9 cellular contexts compared by ENCODE assay signal in genomic region chr14:35331605-35332516, GRCh38. TPM values are rescaled to one million over a fixed set of nuclear protein-coding genes. Genes with fewer than 3 reads are reported as not detected.
A peak's percentile ranks its signal among the peaks of the same experiment; 100 is the strongest.
DNase-seq lines count a peak whose midpoint lies in the region; ATAC-seq and TF ChIP-seq lines count a peak whose summit lies in the region.
"Had no signal": no experiment of that assay in that cellular context is flagged by ENCODE, and none has a peak within 500 bp of the region (broad histone marks: within the 10 kb centered on the region; RNA-seq: fewer than 3 reads in every experiment).

No MANE protein-coding gene starts in this region.

- H3K79me1 ChIP-seq in H9 (ENCODE audit: insufficient read depth, low read depth, low read length, poor library complexity, severe bottlenecking) = no peaks in the 10 kb centered on the region

- H3T11ph ChIP-seq in H9 (ENCODE audit: low read length) = no peak overlapping the region

- no peak overlapping the region for H3K4me3 ChIP-seq in fibroblast of pulmonary artery (replicated peaks; ENCODE audit: low read depth, low read length)

- no peak overlapping the region for H2BK12ac ChIP-seq in H9 (ENCODE audit: insufficient read length, low read depth, low read length)

- H4K8ac ChIP-seq in H9 (replicated peaks; ENCODE audit: insufficient read length, low read depth, low read length) = no peak overlapping the region

- H3K9me3 Mint-ChIP-seq in H9 = no peaks in the 10 kb centered on the region
- H3K9me3 Mint-ChIP-seq in stimulated activated effector memory CD8-positive, alpha-beta T cell treated with anti-CD3 and anti-CD28 coated beads, Interleukin-12 subunit alpha, Interleukin-12 subunit beta, amount 100 ng/mL, for 72 hours = no peaks in the 10 kb centered on the region

- no peak overlapping the region for H4K5ac ChIP-seq in H9 (ENCODE audit: insufficient read length, low read depth, low read length)

- no peak overlapping the region; a peak in 1 of 5 replicates for H3K4me3 Mint-ChIP-seq in H9
- H3K4me3 Mint-ChIP-seq in stimulated activated effector memory CD8-positive, alpha-beta T cell treated with anti-CD3 and anti-CD28 coated beads, Interleukin-12 subunit alpha, Interleukin-12 subunit beta, amount 100 ng/mL, for 72 hours = peak overlapping the region; percentile 69

- no peak for ATAC-seq in stimulated activated effector memory CD8-positive, alpha-beta T cell treated with anti-CD3 and anti-CD28 coated beads, Interleukin-12 subunit alpha, Interleukin-12 subunit beta, amount 100 ng/mL, for 72 hours

- no CpG with 5 or more reads among the region's 21 CpGs for WGBS in H9 (ENCODE audit: extremely low coverage, insufficient read length, low lambda C conversion rate)

- H2AK5ac ChIP-seq in H9 (ENCODE audit: insufficient read length, low read length) = no peak overlapping the region

- H3K4me1 Mint-ChIP-seq in H9 = peaks cover 36 to 39% of the 10 kb centered on the region in 2 experiments
- H3K4me1 Mint-ChIP-seq in stimulated activated effector memory CD8-positive, alpha-beta T cell treated with anti-CD3 and anti-CD28 coated beads, Interleukin-12 subunit alpha, Interleukin-12 subunit beta, amount 100 ng/mL, for 72 hours = peaks cover 32% of the 10 kb centered on the region

- H3K18ac ChIP-seq in H9 (ENCODE audit: insufficient read length, low read depth, low read length) = no peak overlapping the region

- peak overlapping the region; percentile 58; the same call in 1 of the 2 replicates for H3K14ac ChIP-seq in H9 (ENCODE audit: insufficient read depth, low read length)

- H3K4ac ChIP-seq in H9 (ENCODE audit: low read depth, low read length) = no peak overlapping the region

- no peaks in the 10 kb centered on the region for H3K9me3 ChIP-seq in H9 (ENCODE audit: control insufficient read depth, low read depth, low read length)

- no peaks in the 10 kb centered on the region for H3K79me2 ChIP-seq in H9 (ENCODE audit: insufficient read depth, low read length)

- TF ChIP-seq CTCF in H9 (conservative IDR thresholded peaks at IDR 0.05) = no peak
- no peak for TF ChIP-seq CTCF in fibroblast of pulmonary artery (IDR thresholded peaks at IDR 0.05; ENCODE audit: low read length, missing control alignments)

- peaks cover 6% of the 10 kb centered on the region; the same call in 1 of the 2 replicates for H3K4me1 ChIP-seq in H9 (ENCODE audit: insufficient read depth, low read length)

- no peak overlapping the region for H2BK20ac ChIP-seq in H9 (ENCODE audit: low read depth, low read length, poor library complexity, severe bottlenecking)

- H3K27ac Mint-ChIP-seq in H9 = peak overlapping the region; percentile 15 to 26 (median 22); a peak in 5 of 7 replicates
- H3K27ac Mint-ChIP-seq in stimulated activated effector memory CD8-positive, alpha-beta T cell treated with anti-CD3 and anti-CD28 coated beads, Interleukin-12 subunit alpha, Interleukin-12 subunit beta, amount 100 ng/mL, for 72 hours = peak overlapping the region; percentile 99

- DNase-seq in Daoy (ENCODE audit: low read depth) (peak; percentile 46), H9 (no peak), RPMI7951 (ENCODE audit: low read depth) (peak; percentile 7), fibroblast of pulmonary artery (ENCODE audit: low read depth) (peak; percentile 43), NCI-H1694 (lab: John Stamatoyannopoulos, UW) (no peak), NCI-H345 (lab: John Stamatoyannopoulos, UW) (no peak), NK-92 (lab: John Stamatoyannopoulos, UW; ENCODE audit: unreplicated experiment) (no peak)
- DNase-seq in stimulated activated effector memory CD8-positive, alpha-beta T cell treated with anti-CD3 and anti-CD28 coated beads, Interleukin-12 subunit alpha, Interleukin-12 subunit beta, amount 100 ng/mL, for 72 hours (ENCODE audit: low spot score in 2 of 2) = no peak

- H3K23me2 ChIP-seq in H9 (ENCODE audit: insufficient read length, low read depth, low read length, poor library complexity, severe bottlenecking) = no peaks in the 10 kb centered on the region

- no peaks in the 10 kb centered on the region for H4K20me1 ChIP-seq in H9 (ENCODE audit: control insufficient read depth, insufficient read depth, insufficient read length)

- H3K27ac ChIP-seq in H9 (ENCODE audit: insufficient read length, low read depth, low read length) = no peak overlapping the region
- H3K27ac ChIP-seq: HL-60 had no signal

- no peak overlapping the region for H2BK120ac ChIP-seq in H9 (ENCODE audit: low read depth, low read length, poor library complexity, severe bottlenecking)

- H3K27me3 Mint-ChIP-seq in H9 (ENCODE audit: low read depth) = no peaks in the 10 kb centered on the region

- H3K27me3 ChIP-seq in H9 (ENCODE audit: insufficient read depth, low read length) = no peaks in the 10 kb centered on the region

- no peak overlapping the region for H2BK5ac ChIP-seq in H9 (ENCODE audit: insufficient read length, low read length)

- H3K4me2 ChIP-seq in H9 (ENCODE audit: insufficient read depth, insufficient read length, low read length) = no peak overlapping the region

- H4K91ac ChIP-seq in H9 (ENCODE audit: insufficient read length, low read depth, low read length) = no peak overlapping the region

- no peaks in the 10 kb centered on the region for H3K36me3 Mint-ChIP-seq in H9 (ENCODE audit: insufficient read depth in 1 of 3, low read depth in 3 of 3)
- no peaks in the 10 kb centered on the region for H3K36me3 Mint-ChIP-seq in stimulated activated effector memory CD8-positive, alpha-beta T cell treated with anti-CD3 and anti-CD28 coated beads, Interleukin-12 subunit alpha, Interleukin-12 subunit beta, amount 100 ng/mL, for 72 hours

- no peak overlapping the region for H3K56ac ChIP-seq in H9 (ENCODE audit: insufficient read length, low read depth, low read length)

- no peak overlapping the region for H2AFZ ChIP-seq in H9 (ENCODE audit: low read length)

- H3K23ac ChIP-seq in H9 (ENCODE audit: insufficient read length, low read depth, low read length) = no peak overlapping the region

- no peak overlapping the region for H3K9ac ChIP-seq in H9 (ENCODE audit: extremely low read depth, insufficient read length, low read length)

- H2BK15ac ChIP-seq in H9 (ENCODE audit: low read depth, low read length) = no peak overlapping the region

RNA-seq across cellular contexts. Expression of gene PSMA6, which starts 39.7 kb away (rescaled TPM):
- total RNA-seq in Daoy (2014; rRNA removed; shearing (Covaris generic)) = 865 and 878 TPM in 2 replicates
- total RNA-seq in H9 (2021) = 251 and 255 TPM in 2 replicates
- total RNA-seq in RPMI7951 (2014; rRNA removed; shearing (Covaris generic)) = 371 and 402 TPM in 2 replicates

Comparison
In these comparisons a context has a peak if more than half of its experiments do, and no peak if none do; other contexts are left out.
1. DNase-seq: peak in Daoy (single experiment), RPMI7951 (single experiment) and fibroblast of pulmonary artery (single experiment); none in H9 (single experiment), stimulated activated effector memory CD8-positive, alpha-beta T cell treated with anti-CD3 and anti-CD28 coated beads, Interleukin-12 subunit alpha, Interleukin-12 subunit beta, amount 100 ng/mL, for 72 hours (0 of 2), NCI-H1694 (single experiment), NCI-H345 (single experiment) and NK-92 (single experiment).